9 cellular contexts compared by ENCODE assay signal in genomic region chr7:6026011-6026819, GRCh38. TPM values are rescaled to one million over a fixed set of nuclear protein-coding genes. Genes with fewer than 3 reads are reported as not detected.
DNase-seq lines count a peak whose midpoint lies in the region; ATAC-seq, FAIRE-seq and TF ChIP-seq lines count a peak whose summit lies in the region.
"Had no signal": no experiment of that assay in that cellular context is flagged by ENCODE, and none has a peak within 500 bp of the region (broad histone marks: within the 10 kb centered on the region; RNA-seq: fewer than 3 reads in every experiment).

No MANE protein-coding gene starts in this region.

- peak overlapping the region; percentile 51 for H3K4me3 Mint-ChIP-seq in activated T-helper 2 cell treated with anti-CD3 and anti-CD28 coated beads, Interferon-gamma antibody, Interleukin-2, Interleukin-4, amounts not matched to agents 10 μg/mL and 5 μg/mL and 100 μg/mL, durations not matched to agents 14 hours and 24 hours and 36 hours (ENCODE audit: low read depth)

- H3K4me1 ChIP-seq in A549: no peaks in the 10 kb centered on the region
- peaks cover 23% of the 10 kb centered on the region for H3K4me1 ChIP-seq in prostate gland (replicated peaks)

- H3K27ac ChIP-seq in A549 (peak overlapping the region in 1 of 2 experiments; percentile 49; a peak in 1 of 6 replicates), prostate gland (peak overlapping the region; percentile 24 to 69)

- H3K27me3 Mint-ChIP-seq in activated T-helper 2 cell treated with anti-CD3 and anti-CD28 coated beads, Interferon-gamma antibody, Interleukin-2, Interleukin-4, amounts not matched to agents 10 μg/mL and 5 μg/mL and 100 μg/mL, durations not matched to agents 14 hours and 24 hours and 36 hours (ENCODE audit: low read depth): no peaks in the 10 kb centered on the region

- no peaks in the 10 kb centered on the region for H3K27me3 ChIP-seq in prostate gland (replicated peaks; ENCODE audit: insufficient read depth)

- POLR2A ChIA-PET in A549 (lab: Yijun Ruan, JAX): no interaction called here

- peak overlapping the region; percentile 73 for H3K27ac Mint-ChIP-seq in activated T-helper 2 cell treated with anti-CD3 and anti-CD28 coated beads, Interferon-gamma antibody, Interleukin-2, Interleukin-4, amounts not matched to agents 10 μg/mL and 5 μg/mL and 100 μg/mL, durations not matched to agents 14 hours and 24 hours and 36 hours

- H3K36me3 ChIP-seq in prostate gland: peaks cover 8 to 10% of the 10 kb centered on the region in 2 donors

- peak; percentile 56 to 74 for DNase-seq in A549 (ENCODE audit: low read depth in 1 of 2, low spot score in 1 of 2)
- peak; percentile 51 for DNase-seq in RPMI7951 (ENCODE audit: low read depth)
- peak; percentile 59 for DNase-seq in activated T-helper 2 cell treated with anti-CD3 and anti-CD28 coated beads, Interferon-gamma antibody, Interleukin-2, Interleukin-4, amounts not matched to agents 10 μg/mL and 5 μg/mL and 100 μg/mL, durations not matched to agents 14 hours and 24 hours and 36 hours (ENCODE audit: low spot score)
- peak; percentile 33 for DNase-seq in glomerular visceral epithelial cell (ENCODE audit: extremely low spot score)
- peak; percentile 80 for DNase-seq in prostate gland (ENCODE audit: low spot score)
- no peak for DNase-seq in NCI-H1417 treated with DMSO at 0.1 percent for 48 hours (lab: John Stamatoyannopoulos, UW)

- CTCF ChIA-PET in A549 (lab: Yijun Ruan, JAX): interaction anchor here (0.8 to 1.8 kb wide), 4 partner anchors 20 to 296 kb away, joined by 3 to 6 read pairs (median 4); no protein-coding TSS in a partner anchor

- intact Hi-C loops in activated T-helper 2 cell treated with anti-CD3 and anti-CD28 coated beads, Interferon-gamma antibody, Interleukin-2, Interleukin-4, amounts not matched to agents 10 μg/mL and 5 μg/mL and 100 μg/mL, durations not matched to agents 14 hours and 24 hours and 36 hours (cut with micrococcal nuclease): no loop called here
- intact Hi-C loops in prostate gland (cut with DNase I): no loop called here

- H3K4me1 Mint-ChIP-seq in activated T-helper 2 cell treated with anti-CD3 and anti-CD28 coated beads, Interferon-gamma antibody, Interleukin-2, Interleukin-4, amounts not matched to agents 10 μg/mL and 5 μg/mL and 100 μg/mL, durations not matched to agents 14 hours and 24 hours and 36 hours (ENCODE audit: low read depth): peaks cover 15% of the 10 kb centered on the region

- 80% methylated on average over 22 of the region's 22 CpGs for WGBS in A549 (ENCODE audit: missing lambda C conversion rate)
- WGBS in prostate gland: 71% methylated on average over 22 of the region's 22 CpGs

- peak in 1 of 2 experiments; percentile 21; a peak in 1 of 5 replicates for TF ChIP-seq RAD21 in A549 (conservative IDR thresholded peaks at IDR 0.05 in 1 of 2, IDR thresholded peaks at IDR 0.05 in 1 of 2)

- ATAC-seq in A549 (peak; percentile 89 to 90), GM18861 (IDR thresholded peaks at IDR 0.05; ENCODE audit: unreplicated experiment) (peak; percentile 78), HG03196 (IDR thresholded peaks at IDR 0.05; ENCODE audit: unreplicated experiment) (peak; percentile 68)

- TF ChIP-seq CTCF in A549 (IDR thresholded peaks at IDR 0.05): no peak; the same call in 2 of the 3 replicates
- peak in 2 of 4 experiments; percentile 18 to 26 for TF ChIP-seq CTCF in prostate gland (IDR thresholded peaks at IDR 0.05)

- H3K9me3 ChIP-seq in A549 (no peaks in the 10 kb centered on the region), prostate gland (no peaks in the 10 kb centered on the region)

- H3K36me3 Mint-ChIP-seq in activated T-helper 2 cell treated with anti-CD3 and anti-CD28 coated beads, Interferon-gamma antibody, Interleukin-2, Interleukin-4, amounts not matched to agents 10 μg/mL and 5 μg/mL and 100 μg/mL, durations not matched to agents 14 hours and 24 hours and 36 hours (ENCODE audit: low read depth): peaks cover 82% of the 10 kb centered on the region

- no peaks in the 10 kb centered on the region for H3K9me3 Mint-ChIP-seq in activated T-helper 2 cell treated with anti-CD3 and anti-CD28 coated beads, Interferon-gamma antibody, Interleukin-2, Interleukin-4, amounts not matched to agents 10 μg/mL and 5 μg/mL and 100 μg/mL, durations not matched to agents 14 hours and 24 hours and 36 hours

- TF ChIP-seq POLR2A in A549 (IDR thresholded peaks at IDR 0.05; ENCODE audit: low read length) (no peak), prostate gland (IDR thresholded peaks at IDR 0.05) (peak; percentile 20)

- FAIRE-seq in A549 (lab: Jason Lieb, UNC): no peak

- H3K4me2 ChIP-seq in A549: no peak overlapping the region

- H3K4me3 ChIP-seq in A549 (no peak overlapping the region), prostate gland (peak overlapping the region in 1 of 2 donors; percentile 14)

- no peak for TF ChIP-seq EP300 in A549 (IDR thresholded peaks at IDR 0.05)

TF ChIP-seq in A549, 52 proteins besides CTCF, POLR2A, EP300 and RAD21:
- TF ChIP-seq ZSCAN20 (CRISPR knock-in tag; IDR thresholded peaks at IDR 0.05) (no peak), JUN (IDR thresholded peaks at IDR 0.05) (peak in 1 of 2 experiments; percentile 21; a peak in 1 of 5 replicates)
TF ChIP-seq in A549: peak in this region for 1.

RNA-seq across cellular contexts. Expression of gene ANKRD61, which starts 5.0 kb away (rescaled TPM):
- polyA plus RNA-seq in A549 (2011; rRNA removed) (1.0 and 1.1 TPM in 2 replicates), A549 (2017; fragmentation: RNase III; extraction: RNeasy Plus Mini Kit Qiagen cat#74134 plus additional on column Dnase treatment) (0.37 to 0.49 TPM (median 0.41 TPM) in 3 replicates)
- 0.90 and 1.1 TPM in 2 replicates for polyA plus RNA-seq in A549 (2012; cell fraction: cytosol; rRNA removed)
- polyA plus RNA-seq in A549 (2012; cell fraction: nucleus; rRNA removed): 0.83 and 1.3 TPM in 2 replicates
- 1.2 and 1.3 TPM in 2 replicates for polyA minus RNA-seq in A549 (2011; rRNA and poly(A)+ RNA removed)
- 0.12 and 0.20 TPM in 2 replicates for total RNA-seq in RPMI7951 (2014; rRNA removed; shearing (Covaris generic))
- total RNA-seq in activated T-helper 2 cell treated with anti-CD3 and anti-CD28 coated beads, Interferon-gamma antibody, Interleukin-2, Interleukin-4, amounts not matched to agents 10 μg/mL and 5 μg/mL and 100 μg/mL, durations not matched to agents 14 hours and 24 hours and 36 hours: 0.25 and 0.27 TPM in 2 replicates
- under 1 TPM in 1 of 2 donors, not detected in 1; 0.74 TPM for total RNA-seq in prostate gland

RNA-seq across cellular contexts. Expression of gene AIMP2, which starts 17.1 kb away (rescaled TPM):
- polyA plus RNA-seq in A549 (2011; rRNA removed) (119 and 128 TPM in 2 replicates), A549 (2017; fragmentation: RNase III; extraction: RNeasy Plus Mini Kit Qiagen cat#74134 plus additional on column Dnase treatment) (82.0 to 90.8 TPM (median 84.4 TPM) in 3 replicates)
- 143 and 146 TPM in 2 replicates for polyA plus RNA-seq in A549 (2012; cell fraction: cytosol; rRNA removed)
- 110 and 139 TPM in 2 replicates for polyA plus RNA-seq in A549 (2012; cell fraction: nucleus; rRNA removed)
- 109 and 115 TPM in 2 replicates for polyA minus RNA-seq in A549 (2011; rRNA and poly(A)+ RNA removed)
- total RNA-seq in RPMI7951 (2014; rRNA removed; shearing (Covaris generic)): 112 and 121 TPM in 2 replicates
- total RNA-seq in activated T-helper 2 cell treated with anti-CD3 and anti-CD28 coated beads, Interferon-gamma antibody, Interleukin-2, Interleukin-4, amounts not matched to agents 10 μg/mL and 5 μg/mL and 100 μg/mL, durations not matched to agents 14 hours and 24 hours and 36 hours: 73.4 and 82.9 TPM in 2 replicates
- total RNA-seq in prostate gland: 10 to 100 TPM; 34.4 to 35.4 TPM

RNA-seq across cellular contexts. Expression of gene PMS2, which starts 17.4 kb away (rescaled TPM):
- polyA plus RNA-seq in A549 (2011; rRNA removed): 16.3 and 19.9 TPM in 2 replicates
- polyA plus RNA-seq in A549 (2012; cell fraction: cytosol; rRNA removed): 5.9 and 6.0 TPM in 2 replicates
- polyA plus RNA-seq in A549 (2012; cell fraction: nucleus; rRNA removed): 4.5 and 6.6 TPM in 2 replicates
- polyA plus RNA-seq in A549 (2017; fragmentation: RNase III; extraction: RNeasy Plus Mini Kit Qiagen cat#74134 plus additional on column Dnase treatment): 14.5 to 14.7 TPM (median 14.7 TPM) in 3 replicates
- polyA minus RNA-seq in A549 (2011; rRNA and poly(A)+ RNA removed): 14.2 and 16.5 TPM in 2 replicates
- total RNA-seq in RPMI7951 (2014; rRNA removed; shearing (Covaris generic)): 17.4 and 20.4 TPM in 2 replicates
- 21.2 and 21.5 TPM in 2 replicates for total RNA-seq in activated T-helper 2 cell treated with anti-CD3 and anti-CD28 coated beads, Interferon-gamma antibody, Interleukin-2, Interleukin-4, amounts not matched to agents 10 μg/mL and 5 μg/mL and 100 μg/mL, durations not matched to agents 14 hours and 24 hours and 36 hours
- 10 to 100 TPM in 1 of 2 donors, 1 to 10 TPM in 1; 9.3 to 12.6 TPM for total RNA-seq in prostate gland

RNA-seq across cellular contexts. Expression of gene EIF2AK1, which starts 32.8 kb away (rescaled TPM):
- 132 and 167 TPM in 2 replicates for polyA plus RNA-seq in A549 (2011; rRNA removed)
- 57.4 and 73.0 TPM in 2 replicates for polyA plus RNA-seq in A549 (2012; cell fraction: cytosol; rRNA removed)
- polyA plus RNA-seq in A549 (2012; cell fraction: nucleus; rRNA removed): 86.2 and 172 TPM in 2 replicates
- polyA plus RNA-seq in A549 (2017; fragmentation: RNase III; extraction: RNeasy Plus Mini Kit Qiagen cat#74134 plus additional on column Dnase treatment): 80.5 to 87.7 TPM (median 80.8 TPM) in 3 replicates
- 99.5 and 113 TPM in 2 replicates for polyA minus RNA-seq in A549 (2011; rRNA and poly(A)+ RNA removed)
- total RNA-seq in RPMI7951 (2014; rRNA removed; shearing (Covaris generic)): 76.7 and 127 TPM in 2 replicates
- 119 and 123 TPM in 2 replicates for total RNA-seq in activated T-helper 2 cell treated with anti-CD3 and anti-CD28 coated beads, Interferon-gamma antibody, Interleukin-2, Interleukin-4, amounts not matched to agents 10 μg/mL and 5 μg/mL and 100 μg/mL, durations not matched to agents 14 hours and 24 hours and 36 hours
- total RNA-seq in prostate gland: 100 to 1,000 TPM; 300 to 413 TPM

RNA-seq across cellular contexts. Expression of gene RSPH10B, which starts 55.7 kb away (rescaled TPM):
- polyA plus RNA-seq in A549 (2011; rRNA removed) (0.25 TPM in 2 replicates), A549 (2017; fragmentation: RNase III; extraction: RNeasy Plus Mini Kit Qiagen cat#74134 plus additional on column Dnase treatment) (0.10 to 0.29 TPM (median 0.24 TPM) in 3 replicates)
- 0.05 and 0.10 TPM in 2 replicates for polyA plus RNA-seq in A549 (2012; cell fraction: cytosol; rRNA removed)
- polyA plus RNA-seq in A549 (2012; cell fraction: nucleus; rRNA removed): 0.16 and 0.36 TPM in 2 replicates
- polyA minus RNA-seq in A549 (2011; rRNA and poly(A)+ RNA removed): 1.3 TPM in 1 of 2 replicates, not detected in the other
- total RNA-seq in RPMI7951 (2014; rRNA removed; shearing (Covaris generic)): under 0.01 and 0.10 TPM in 2 replicates
- 0.30 and 0.59 TPM in 2 replicates for total RNA-seq in activated T-helper 2 cell treated with anti-CD3 and anti-CD28 coated beads, Interferon-gamma antibody, Interleukin-2, Interleukin-4, amounts not matched to agents 10 μg/mL and 5 μg/mL and 100 μg/mL, durations not matched to agents 14 hours and 24 hours and 36 hours
- total RNA-seq in prostate gland: under 1 TPM in 1 of 2 donors, not detected in 1; 0.34 TPM
- total RNA-seq: subcutaneous adipose tissue had no signal
